5 cellular contexts compared by ENCODE assay signal in the genomic region with DNA sequence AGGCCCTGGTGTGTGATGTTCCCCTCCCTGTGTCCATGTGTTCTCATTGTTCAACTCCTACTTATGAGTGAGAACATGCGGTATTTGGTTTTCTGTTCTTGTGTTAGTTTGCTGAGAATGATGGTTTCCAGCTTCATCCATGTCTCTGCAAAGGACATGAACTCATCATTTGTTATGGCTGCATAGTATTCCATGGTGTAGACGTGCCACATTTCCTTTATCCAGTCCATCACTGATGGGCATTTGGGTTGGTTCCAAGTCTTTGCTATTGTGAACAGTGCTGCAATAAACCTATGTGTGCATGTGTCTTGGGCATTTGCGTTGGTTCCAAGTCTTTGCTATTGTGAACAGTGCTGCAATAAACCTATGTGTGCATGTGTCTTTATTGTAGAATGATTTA. TPM values are rescaled to one million over a fixed set of nuclear protein-coding genes. Genes with fewer than 3 reads are reported as not detected.
"Had no signal": no experiment of that assay in that cellular context is flagged by ENCODE, and none has a peak within 500 bp of the region (broad histone marks: within the 10 kb centered on the region; RNA-seq: fewer than 3 reads in every experiment).

No MANE protein-coding gene starts in this region.

RNA-seq across cellular contexts. Expression of a gene that starts 2.7 kb away (rescaled TPM):
- total RNA-seq: GM23248, H4, IMR-90 had no signal
- polyA plus RNA-seq: GM23248, IMR-90 had no signal

RNA-seq across cellular contexts. Expression of a gene that starts 43.1 kb away (rescaled TPM):
- total RNA-seq: GM23248, H4, H7, HT-29, IMR-90 had no signal
- polyA plus RNA-seq: GM23248, IMR-90 had no signal
